Comparison of ENCODE assay signal across 21 cellular contexts in genomic region chr2:181004647-181005325, GRCh38.
"Had no signal": no experiment of that assay in that cellular context is flagged by ENCODE, and none has a peak within 500 bp of the region (broad histone marks: within the 10 kb centered on the region; RNA-seq: fewer than 3 reads in every experiment).

No MANE protein-coding gene starts in this region.

- H3K4me1 ChIP-seq: left lung had no signal

- H3K9me3 ChIP-seq: left lung, right lobe of liver, transverse colon had no signal

- H3K27ac ChIP-seq: foreskin keratinocyte, left lung, neural progenitor cell, right lobe of liver, skin epidermis, transverse colon had no signal

- H3K4me2 ChIP-seq: neural progenitor cell had no signal

- ATAC-seq: activated CD8-positive, alpha-beta T cell treated with anti-CD3 and anti-CD28 coated beads, Interleukin-2, amount 10 ng/mL, durations not matched to agents 7 days and 5 days; foreskin keratinocyte; left lung; naive thymus-derived CD4-positive, alpha-beta T cell; stimulated activated memory B cell treated with anti-CD40 and anti-IgM and Interleukin-4, amounts not matched to agents 10 μg/mL and 1 μg/mL and 100 μg/mL, for 72 hours had no signal

- H2AFZ ChIP-seq: neural progenitor cell had no signal

- DNase-seq: activated CD4-positive, alpha-beta T cell treated with anti-CD3 and anti-CD28 coated beads for 1 hour; activated CD4-positive, alpha-beta T cell treated with anti-CD3 and anti-CD28 coated beads, Interleukin-2, amount 50 U/mL, for 1 hour; activated CD8-positive, alpha-beta T cell treated with anti-CD3 and anti-CD28 coated beads, Interleukin-2, amount 10 ng/mL, durations not matched to agents 7 days and 5 days; activated gamma-delta T cell treated with Interleukin-2 at 50 U/mL for 16 hours; activated T-cell treated with anti-CD3 and anti-CD28 coated beads, Interleukin-2, amount 50 U/mL, for 1 hour; anterior cingulate cortex; dermis blood vessel endothelial cell; effector CD8-positive, alpha-beta T cell; foreskin keratinocyte; kidney; naive thymus-derived CD4-positive, alpha-beta T cell; posterior cingulate gyrus; right lobe of liver; stimulated activated CD4-positive, alpha-beta T cell treated with anti-CD3 and anti-CD28 coated beads, Interleukin-15, amount 100 ng/mL, for 24 hours; transverse colon had no signal

- H3K36me3 ChIP-seq: left lung, neural progenitor cell, right lobe of liver, transverse colon had no signal

- H3K9ac ChIP-seq: neural progenitor cell had no signal

- H3K27me3 ChIP-seq: foreskin keratinocyte, left lung, neural progenitor cell, right lobe of liver, transverse colon had no signal

- H3K4me3 ChIP-seq: left lung, lung, neural progenitor cell, right lobe of liver, skin epidermis, transverse colon had no signal

- FAIRE-seq: urothelium cell line had no signal
